Comparison of ENCODE assay signal across 14 cellular contexts in the genomic region with DNA sequence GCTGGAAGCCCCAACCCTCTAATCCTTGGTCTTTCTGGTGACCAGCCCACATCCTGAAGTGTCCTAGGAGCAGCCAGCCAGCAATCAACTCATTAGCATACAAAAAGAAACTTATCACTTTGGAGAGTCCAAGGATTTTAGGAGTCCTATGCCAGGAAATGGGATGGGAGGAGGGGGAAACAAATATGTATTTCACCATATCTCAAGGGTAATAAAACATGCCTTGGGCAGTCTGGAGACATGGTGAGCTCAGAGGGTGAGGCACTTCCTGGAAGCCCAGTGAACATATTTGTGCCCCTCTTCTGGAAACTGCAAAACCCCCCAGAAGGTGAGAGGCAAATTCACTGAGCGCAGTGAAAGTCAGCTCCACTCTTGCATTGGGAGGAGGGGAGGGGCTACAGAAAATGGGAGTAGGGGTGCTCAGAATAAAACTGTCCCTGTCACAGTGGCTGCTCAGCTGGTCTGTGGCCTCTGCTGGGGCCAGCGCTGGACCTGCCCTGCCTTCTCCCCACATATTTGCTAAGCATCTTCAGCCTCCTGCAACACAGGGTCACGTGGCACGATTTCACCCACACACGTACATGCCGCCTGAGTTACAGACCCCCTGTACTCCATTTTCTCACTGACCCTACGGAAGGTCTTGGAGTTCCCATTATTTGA. TPM values are rescaled to one million over a fixed set of nuclear protein-coding genes. Genes with fewer than 3 reads are reported as not detected.
DNase-seq lines count a peak whose midpoint lies in the region; ATAC-seq and TF ChIP-seq lines count a peak whose summit lies in the region.
"Had no signal": no experiment of that assay in that cellular context is flagged by ENCODE, and none has a peak within 500 bp of the region (broad histone marks: within the 10 kb centered on the region; RNA-seq: fewer than 3 reads in every experiment).

No MANE protein-coding gene starts in this region.

- intact Hi-C loops in CD4-positive, alpha-beta memory T cell (cut with micrococcal nuclease): no loop called here

- ATAC-seq in HG02610 (IDR thresholded peaks at IDR 0.05; ENCODE audit: unreplicated experiment): no peak
- ATAC-seq in HG03520 (IDR thresholded peaks at IDR 0.05; ENCODE audit: unreplicated experiment): no peak
- ATAC-seq: Panc1 had no signal

- POLR2A ChIA-PET in CD4-positive, alpha-beta memory T cell (lab: Charles Lee; ENCODE audit: partially characterized antibody): interaction anchor here (0.7 to 11.5 kb wide), 2 partner anchors 15 to 76 kb away, joined by 3 to 140 read pairs; a partner anchor contains a TSS

- no peaks in the 10 kb centered on the region for H3K9me3 ChIP-seq in CD4-positive, alpha-beta memory T cell (ENCODE audit: control insufficient read depth in 1 of 2, low read length in 2 of 2)
- H3K9me3 ChIP-seq: BLaER1, MG63, neutrophil had no signal

- H3K9me3 Mint-ChIP-seq in CD4-positive, alpha-beta memory T cell: no peaks in the 10 kb centered on the region
- no peaks in the 10 kb centered on the region for H3K9me3 Mint-ChIP-seq in progenitor cell of endocrine pancreas (ENCODE audit: low read depth)

- CTCF ChIA-PET in CD4-positive, alpha-beta memory T cell (lab: Charles Lee; ENCODE audit: partially characterized antibody): interaction anchor here (1.1 kb wide), 1 partner anchor 1005 kb away, joined by 3 read pairs; no protein-coding TSS in a partner anchor

- peak overlapping the region in 4 of 8 donors; percentile 7 to 44 (median 14) for H3K4me3 Mint-ChIP-seq in CD4-positive, alpha-beta memory T cell
- H3K4me3 Mint-ChIP-seq in progenitor cell of endocrine pancreas (ENCODE audit: low read depth): no peak overlapping the region

- peaks cover 30 to 70% (median 44%) of the 10 kb centered on the region in 4 donors for H3K4me1 Mint-ChIP-seq in CD4-positive, alpha-beta memory T cell
- peaks cover 19% of the 10 kb centered on the region for H3K4me1 Mint-ChIP-seq in progenitor cell of endocrine pancreas (ENCODE audit: low read depth)

- H3K27me3 Mint-ChIP-seq in CD4-positive, alpha-beta memory T cell: no peaks in the 10 kb centered on the region
- H3K27me3 Mint-ChIP-seq in progenitor cell of endocrine pancreas: no peaks in the 10 kb centered on the region

- peaks cover 57% of the 10 kb centered on the region for H3K4me1 ChIP-seq in CD4-positive, alpha-beta memory T cell (ENCODE audit: insufficient read depth, low read length)

- no peaks in the 10 kb centered on the region for H3K36me3 Mint-ChIP-seq in CD4-positive, alpha-beta memory T cell
- H3K36me3 Mint-ChIP-seq in progenitor cell of endocrine pancreas (ENCODE audit: insufficient read depth): no peaks in the 10 kb centered on the region

- no peak overlapping the region for H3K27ac ChIP-seq in CD4-positive, alpha-beta memory T cell (ENCODE audit: low read depth, low read length)
- H3K27ac ChIP-seq: BLaER1, neutrophil had no signal

- H3K27me3 ChIP-seq in CD4-positive, alpha-beta memory T cell (ENCODE audit: insufficient read depth, low read length): no peaks in the 10 kb centered on the region
- H3K27me3 ChIP-seq: BLaER1, MG63 had no signal

- H3K4me3 ChIP-seq in CD4-positive, alpha-beta memory T cell (ENCODE audit: low read length in 2 of 2): no peak overlapping the region
- H3K4me3 ChIP-seq: BLaER1, MG63 had no signal

- no peak for TF ChIP-seq CTCF in progenitor cell of endocrine pancreas (IDR thresholded peaks at IDR 0.05; ENCODE audit: unreplicated experiment)

- no peaks in the 10 kb centered on the region for H3K36me3 ChIP-seq in CD4-positive, alpha-beta memory T cell (ENCODE audit: insufficient read depth, low read length)
- H3K36me3 ChIP-seq: BLaER1, MG63, neutrophil had no signal

- no peak for DNase-seq in CD4-positive, alpha-beta memory T cell
- DNase-seq in NCI-H226: peak; percentile 45
- peak; percentile 17 for DNase-seq in fibroblast of peridontal ligament (ENCODE audit: extremely low read depth)
- DNase-seq in progenitor cell of endocrine pancreas (ENCODE audit: low spot score, unreplicated experiment): no peak
- DNase-seq in DMS53 (lab: John Stamatoyannopoulos, UW): no peak
- no peak for DNase-seq in GM19240 (ENCODE audit: insufficient read length, low spot score)
- DNase-seq: amygdala, NCI-H446 had no signal

- peak overlapping the region in 5 of 7 donors; percentile 46 to 89 (median 64) for H3K27ac Mint-ChIP-seq in CD4-positive, alpha-beta memory T cell
- peak overlapping the region; percentile 56 for H3K27ac Mint-ChIP-seq in progenitor cell of endocrine pancreas

RNA-seq across cellular contexts. Expression of a gene that starts 17.7 kb away (rescaled TPM):
- 10 to 100 TPM; 23.1 to 25.4 TPM for total RNA-seq in CD4-positive, alpha-beta memory T cell
- polyA plus RNA-seq in CD4-positive, alpha-beta memory T cell: 1 to 10 TPM in 1 of 2 donors, under 1 TPM in 1; 0.58 to 4.9 TPM
- total RNA-seq in progenitor cell of endocrine pancreas: 81.6 and 85.2 TPM in 2 replicates

Comparison
In these comparisons a context has a peak if more than half of its experiments do, and no peak if none do; other contexts are left out.
1. DNase-seq: peak in NCI-H226 (single experiment) and fibroblast of peridontal ligament (single experiment); none in CD4-positive, alpha-beta memory T cell (0 of 5), progenitor cell of endocrine pancreas (single experiment), DMS53 (single experiment) and GM19240 (single experiment).